ENCODE assay signal across 12 cellular contexts in the genomic region with DNA sequence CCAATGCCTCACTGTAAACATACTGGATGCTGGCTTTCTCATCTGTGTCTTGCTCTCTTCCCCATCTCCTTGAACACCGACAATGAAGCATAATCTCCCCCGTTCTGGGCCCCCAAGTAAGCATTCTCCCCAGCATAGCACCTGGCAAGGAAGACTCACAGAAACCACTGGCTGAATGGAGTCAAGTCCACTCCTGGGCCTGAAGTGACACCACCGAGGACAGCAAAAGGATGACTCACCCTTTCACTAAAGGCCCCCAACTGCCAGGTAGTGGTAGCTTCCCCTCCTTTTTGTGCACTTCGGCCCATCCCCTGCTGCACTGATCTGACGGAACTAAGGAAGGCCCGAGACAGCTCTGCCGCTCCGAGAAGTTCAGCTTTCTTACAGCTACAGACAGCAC. TPM values are rescaled to one million over a fixed set of nuclear protein-coding genes. Genes with fewer than 3 reads are reported as not detected.
DNase-seq lines count a peak whose midpoint lies in the region; ATAC-seq and TF ChIP-seq lines count a peak whose summit lies in the region.
"Had no signal": no experiment of that assay in that cellular context is flagged by ENCODE, and none has a peak within 500 bp of the region (broad histone marks: within the 10 kb centered on the region; RNA-seq: fewer than 3 reads in every experiment).

No MANE protein-coding gene starts in this region.

- no peak for ATAC-seq in activated CD8-positive, alpha-beta T cell treated with anti-CD3 and anti-CD28 coated beads, Interleukin-2, amount 10 ng/mL, durations not matched to agents 7 days and 5 days
- ATAC-seq in activated CD8-positive, alpha-beta T cell treated with anti-CD3 and anti-CD28 coated beads for 36 hours = no peak
- ATAC-seq in T-helper 17 cell (no peak), heart right ventricle (peak in 4 of 8 donors; percentile 9 to 23 (median 16))

- no peaks in the 10 kb centered on the region for H3K9me3 Mint-ChIP-seq in activated CD8-positive, alpha-beta T cell treated with anti-CD3 and anti-CD28 coated beads, Interleukin-2, amount 10 ng/mL, durations not matched to agents 7 days and 5 days (ENCODE audit: insufficient read depth)
- no peaks in the 10 kb centered on the region for H3K9me3 Mint-ChIP-seq in activated CD8-positive, alpha-beta T cell treated with anti-CD3 and anti-CD28 coated beads for 36 hours
- H3K9me3 Mint-ChIP-seq: activated CD4-positive, alpha-beta T cell treated with anti-CD3 and anti-CD28 coated beads, Interleukin-2, amount 10 ng/mL, durations not matched to agents 7 days and 5 days had no signal

- H3K27ac ChIP-seq in heart right ventricle (peak overlapping the region; percentile 31 to 85 (median 75)), skeletal muscle tissue (ENCODE audit: low read depth, low read length) (peak overlapping the region; percentile 84)

- TF ChIP-seq CTCF in activated CD8-positive, alpha-beta T cell treated with anti-CD3 and anti-CD28 coated beads for 36 hours (IDR thresholded peaks at IDR 0.05) = no peak
- no peak for TF ChIP-seq CTCF in heart right ventricle (IDR thresholded peaks at IDR 0.05)

- peaks cover 49% of the 10 kb centered on the region for H3K4me1 Mint-ChIP-seq in activated CD8-positive, alpha-beta T cell treated with anti-CD3 and anti-CD28 coated beads, Interleukin-2, amount 10 ng/mL, durations not matched to agents 7 days and 5 days (ENCODE audit: low read depth)
- H3K4me1 Mint-ChIP-seq in activated CD8-positive, alpha-beta T cell treated with anti-CD3 and anti-CD28 coated beads for 36 hours (ENCODE audit: low read depth) = peaks cover 54% of the 10 kb centered on the region
- peaks cover 31% of the 10 kb centered on the region for H3K4me1 Mint-ChIP-seq in T-helper 17 cell

- WGBS in heart right ventricle, 2 donors = 51 to 54% methylated on average over 8 of the region's 8 CpGs

- H3K4me3 ChIP-seq in heart right ventricle (peak overlapping the region in 1 of 10 donors; percentile 15), skeletal muscle tissue (ENCODE audit: low read length in 3 of 3) (peak overlapping the region; percentile 33 to 46 (median 38))

- POLR2A ChIA-PET in activated CD8-positive, alpha-beta T cell treated with anti-CD3 and anti-CD28 coated beads, Interleukin-2, amount 10 ng/mL, durations not matched to agents 7 days and 5 days (lab: Charles Lee) = interaction anchor here (1.0 to 1.5 kb wide), 2 partner anchors 8 to 182 kb away, joined by 3 to 4 read pairs; a partner anchor contains a TSS
- POLR2A ChIA-PET in activated CD8-positive, alpha-beta T cell treated with anti-CD3 and anti-CD28 coated beads for 36 hours (lab: Charles Lee) = interaction anchor here (1.0 to 1.4 kb wide), 4 partner anchors 8 to 181 kb away, joined by 3 to 5 read pairs (median 4); a partner anchor contains a TSS

- intact Hi-C loops in activated CD8-positive, alpha-beta T cell treated with anti-CD3 and anti-CD28 coated beads for 36 hours (cut with micrococcal nuclease) = no loop called here
- intact Hi-C loops in heart right ventricle (cut with DNase I) = no loop called here

- H3K36me3 Mint-ChIP-seq in activated CD8-positive, alpha-beta T cell treated with anti-CD3 and anti-CD28 coated beads, Interleukin-2, amount 10 ng/mL, durations not matched to agents 7 days and 5 days (ENCODE audit: low read depth) = peaks cover 25% of the 10 kb centered on the region
- peaks cover 28% of the 10 kb centered on the region for H3K36me3 Mint-ChIP-seq in activated CD8-positive, alpha-beta T cell treated with anti-CD3 and anti-CD28 coated beads for 36 hours (ENCODE audit: low read depth)
- no peaks in the 10 kb centered on the region for H3K36me3 Mint-ChIP-seq in T-helper 17 cell (ENCODE audit: low read depth)

- DNase-seq in activated CD8-positive, alpha-beta T cell treated with anti-CD3 and anti-CD28 coated beads, Interleukin-2, amount 10 ng/mL, durations not matched to agents 7 days and 5 days = no peak
- DNase-seq in activated CD8-positive, alpha-beta T cell treated with anti-CD3 and anti-CD28 coated beads for 36 hours = no peak
- DNase-seq in T-helper 17 cell = no peak
- DNase-seq in heart right ventricle = no peak
- DNase-seq in stimulated activated CD4-positive, alpha-beta T cell treated with anti-CD3 and anti-CD28 coated beads, Interleukin-12 subunit alpha, Interleukin-12 subunit beta, amount 100 ng/mL, for 4 hours = no peak
- no peak for DNase-seq in epidermal melanocyte (ENCODE audit: insufficient read length, low spot score)
- no peak for DNase-seq in SIG-M5 treated with dmso at 0.1 percent for 504 hours (lab: John Stamatoyannopoulos, UW; ENCODE audit: unreplicated experiment)
- DNase-seq: activated CD4-positive, alpha-beta T cell treated with anti-CD3 and anti-CD28 coated beads, Interleukin-2, amount 10 ng/mL, durations not matched to agents 7 days and 5 days; NCI-H510A treated with DMSO at 0.1 percent for 48 hours; stimulated activated CD8-positive, alpha-beta memory T cell treated with anti-CD3 and anti-CD28 coated beads, Interleukin-4, amount 100 ng/mL, for 48 hours had no signal

- CTCF ChIA-PET in activated CD8-positive, alpha-beta T cell treated with anti-CD3 and anti-CD28 coated beads, Interleukin-2, amount 10 ng/mL, durations not matched to agents 7 days and 5 days (lab: Charles Lee) = interaction anchor here (2.0 to 6.4 kb wide), 3 partner anchors 8 to 16 kb away, joined by 11 to 56 read pairs (median 13); a partner anchor contains a TSS
- CTCF ChIA-PET in activated CD8-positive, alpha-beta T cell treated with anti-CD3 and anti-CD28 coated beads for 36 hours (lab: Charles Lee) = interaction anchor here (0.6 to 2.9 kb wide), 8 partner anchors 7 to 174 kb away, joined by 3 to 11 read pairs (median 4); no protein-coding TSS in a partner anchor

- H3K27ac Mint-ChIP-seq in activated CD8-positive, alpha-beta T cell treated with anti-CD3 and anti-CD28 coated beads, Interleukin-2, amount 10 ng/mL, durations not matched to agents 7 days and 5 days = peak overlapping the region; percentile 53
- H3K27ac Mint-ChIP-seq in activated CD8-positive, alpha-beta T cell treated with anti-CD3 and anti-CD28 coated beads for 36 hours = no peak overlapping the region
- H3K27ac Mint-ChIP-seq in T-helper 17 cell = peak overlapping the region; percentile 72
- H3K27ac Mint-ChIP-seq: activated CD4-positive, alpha-beta T cell treated with anti-CD3 and anti-CD28 coated beads, Interleukin-2, amount 10 ng/mL, durations not matched to agents 7 days and 5 days had no signal

- no peaks in the 10 kb centered on the region for H3K27me3 ChIP-seq in heart right ventricle
- H3K27me3 ChIP-seq in skeletal muscle tissue (ENCODE audit: control insufficient read depth in 3 of 3, insufficient read depth in 3 of 3, low read length in 3 of 3) = no peaks in the 10 kb centered on the region

- peak overlapping the region; percentile 37 to 86 (median 62) for H3K9ac ChIP-seq in skeletal muscle tissue (ENCODE audit: low read depth in 1 of 3, low read length in 3 of 3)
- H3K9ac ChIP-seq: SK-N-SH had no signal

- no peak overlapping the region for H3K4me3 Mint-ChIP-seq in activated CD8-positive, alpha-beta T cell treated with anti-CD3 and anti-CD28 coated beads, Interleukin-2, amount 10 ng/mL, durations not matched to agents 7 days and 5 days
- no peak overlapping the region for H3K4me3 Mint-ChIP-seq in activated CD8-positive, alpha-beta T cell treated with anti-CD3 and anti-CD28 coated beads for 36 hours
- H3K4me3 Mint-ChIP-seq in T-helper 17 cell = no peak overlapping the region
- H3K4me3 Mint-ChIP-seq: activated CD4-positive, alpha-beta T cell treated with anti-CD3 and anti-CD28 coated beads, Interleukin-2, amount 10 ng/mL, durations not matched to agents 7 days and 5 days had no signal

- H3K27me3 Mint-ChIP-seq in activated CD8-positive, alpha-beta T cell treated with anti-CD3 and anti-CD28 coated beads, Interleukin-2, amount 10 ng/mL, durations not matched to agents 7 days and 5 days (ENCODE audit: low read depth) = no peaks in the 10 kb centered on the region
- H3K27me3 Mint-ChIP-seq in activated CD8-positive, alpha-beta T cell treated with anti-CD3 and anti-CD28 coated beads for 36 hours = no peaks in the 10 kb centered on the region
- no peaks in the 10 kb centered on the region for H3K27me3 Mint-ChIP-seq in T-helper 17 cell
- H3K27me3 Mint-ChIP-seq: activated CD4-positive, alpha-beta T cell treated with anti-CD3 and anti-CD28 coated beads, Interleukin-2, amount 10 ng/mL, durations not matched to agents 7 days and 5 days had no signal

- no peaks in the 10 kb centered on the region for H3K9me3 ChIP-seq in T-helper 17 cell (ENCODE audit: control insufficient read depth, low read length, poor library complexity, severe bottlenecking)
- no peaks in the 10 kb centered on the region for H3K9me3 ChIP-seq in heart right ventricle
- no peaks in the 10 kb centered on the region for H3K9me3 ChIP-seq in skeletal muscle tissue (ENCODE audit: control insufficient read depth in 3 of 3, low read length in 3 of 3)
- H3K9me3 ChIP-seq: SK-N-SH had no signal

- H3K4me1 ChIP-seq in heart right ventricle = peaks cover 24 to 100% (median 83%) of the 10 kb centered on the region in 9 donors
- peaks cover 77 to 90% (median 82%) of the 10 kb centered on the region in 3 donors for H3K4me1 ChIP-seq in skeletal muscle tissue (ENCODE audit: control insufficient read depth in 3 of 3, insufficient read depth in 3 of 3, low read length in 3 of 3)

- H3K36me3 ChIP-seq in heart right ventricle = peaks cover 0 to 34% (median 8%) of the 10 kb centered on the region in 9 donors
- H3K36me3 ChIP-seq in skeletal muscle tissue (ENCODE audit: control insufficient read depth in 3 of 3, insufficient read depth in 3 of 3, low read length in 3 of 3) = peaks cover 3 to 10% (median 9%) of the 10 kb centered on the region in 3 donors

RNA-seq across cellular contexts. Expression of a gene that starts 9.4 kb away (rescaled TPM):
- 100 to 1,000 TPM; 250 to 259 TPM for total RNA-seq in activated CD8-positive, alpha-beta T cell treated with anti-CD3 and anti-CD28 coated beads, Interleukin-2, amount 10 ng/mL, durations not matched to agents 7 days and 5 days
- 100 to 1,000 TPM; 481 to 484 TPM for total RNA-seq in activated CD8-positive, alpha-beta T cell treated with anti-CD3 and anti-CD28 coated beads for 36 hours
- total RNA-seq in T-helper 17 cell (10 to 100 TPM; 58.1 to 71.4 TPM), heart right ventricle (100 to 1,000 TPM; 440 to 609 (median 535) TPM), skeletal muscle tissue (257 TPM)
- 100 to 1,000 TPM; 229 to 359 TPM for polyA plus RNA-seq in heart right ventricle

RNA-seq across cellular contexts. Expression of a gene that starts 26.9 kb away (rescaled TPM):
- total RNA-seq in activated CD8-positive, alpha-beta T cell treated with anti-CD3 and anti-CD28 coated beads, Interleukin-2, amount 10 ng/mL, durations not matched to agents 7 days and 5 days = 10 to 100 TPM; 19.2 to 21.3 TPM
- total RNA-seq in activated CD8-positive, alpha-beta T cell treated with anti-CD3 and anti-CD28 coated beads for 36 hours = 10 to 100 TPM; 27.4 to 30.8 TPM
- total RNA-seq in T-helper 17 cell (10 to 100 TPM; 12.1 to 13.5 TPM), heart right ventricle (10 to 100 TPM; 31.0 to 55.3 (median 34.2) TPM), skeletal muscle tissue (43.3 TPM)
- polyA plus RNA-seq in heart right ventricle = 10 to 100 TPM; 22.2 to 28.7 TPM
